ENCODE assay signal across 25 cellular contexts in genomic region chr6:64258752-64259151, GRCh38.
DNase-seq lines count a peak whose midpoint lies in the region; ATAC-seq, FAIRE-seq and TF ChIP-seq lines count a peak whose summit lies in the region.
"Had no signal": no experiment of that assay in that cellular context is flagged by ENCODE, and none has a peak within 500 bp of the region (broad histone marks: within the 10 kb centered on the region; RNA-seq: fewer than 3 reads in every experiment).

No MANE protein-coding gene starts in this region.

- H3K27me3 Mint-ChIP-seq in Caco-2 (ENCODE audit: insufficient read depth, unreplicated experiment) (no peaks in the 10 kb centered on the region), endodermal cell (ENCODE audit: insufficient read depth) (no peaks in the 10 kb centered on the region), nephron progenitor cell (ENCODE audit: low read depth, poor library complexity) (no peaks in the 10 kb centered on the region)
- H3K27me3 Mint-ChIP-seq: CD4-positive, alpha-beta T cell; CD8-positive, alpha-beta memory T cell had no signal

- TF ChIP-seq CTCF in Caco-2 (IDR thresholded peaks at IDR 0.05; ENCODE audit: insufficient read depth in 1 of 2, low read depth in 1 of 2, low read length in 1 of 2, severe bottlenecking in 1 of 2, unreplicated experiment in 1 of 2) (no peak), endodermal cell (conservative IDR thresholded peaks at IDR 0.05) (no peak), HepG2 (CRISPR knock-in tag; IDR thresholded peaks at IDR 0.05) (no peak), nephron progenitor cell (IDR thresholded peaks at IDR 0.05) (no peak), colonic mucosa (IDR thresholded peaks at IDR 0.05) (no peak)

- H3K4me1 ChIP-seq in Caco-2 (peaks cover 46% of the 10 kb centered on the region), HUES48 (ENCODE audit: control insufficient read depth, insufficient read depth, low read length) (peaks cover 33% of the 10 kb centered on the region), endodermal cell (ENCODE audit: control insufficient read depth, insufficient read depth, low read length) (peaks cover 10% of the 10 kb centered on the region), HepG2 (ENCODE audit: insufficient read depth, low read length) (peaks cover 21% of the 10 kb centered on the region), colonic mucosa (no peaks in the 10 kb centered on the region)
- H3K4me1 ChIP-seq: A549; BE2C; BLaER1 treated with 17β-estradiol and CSF1 and Interleukin-3, amounts not matched to agents 10 nM and 100 nM had no signal

- no peak for TF ChIP-seq POLR2A in HepG2 (IDR thresholded peaks at IDR 0.05; ENCODE audit: insufficient read depth in 1 of 2, low read depth in 2 of 2, low read length in 2 of 2)

- POLR2A ChIA-PET in Caco-2 (lab: Charles Lee) (no interaction called here), HepG2 (lab: Yijun Ruan, JAX) (no interaction called here)

- intact Hi-C loops in Caco-2 (cut with micrococcal nuclease; ENCODE audit: unreplicated experiment), result loop anchor here (1.0 to 10.0 kb wide), 4 partner anchors 43 to 244 kb away; no protein-coding TSS in a partner anchor
- intact Hi-C loops in HepG2 (cut with micrococcal nuclease; ENCODE audit: unreplicated experiment), result no loop called here
- intact Hi-C loops in colonic mucosa (cut with DNase I), result no loop called here

- no peak for FAIRE-seq in HepG2 (lab: Jason Lieb, UNC)
- FAIRE-seq: A549, GM12878, H1 had no signal

- no peaks in the 10 kb centered on the region for H3K36me3 Mint-ChIP-seq in Caco-2 (ENCODE audit: insufficient read depth, unreplicated experiment)
- H3K36me3 Mint-ChIP-seq in endodermal cell (ENCODE audit: low read depth), result no peaks in the 10 kb centered on the region
- H3K36me3 Mint-ChIP-seq in nephron progenitor cell (ENCODE audit: low read depth), result no peaks in the 10 kb centered on the region
- H3K36me3 Mint-ChIP-seq: CD14-positive monocyte; CD8-positive, alpha-beta memory T cell had no signal

- H4K20me1 ChIP-seq in HepG2 (ENCODE audit: insufficient read depth, low read length), result no peaks in the 10 kb centered on the region
- H4K20me1 ChIP-seq: BLaER1 treated with 17β-estradiol and CSF1 and Interleukin-3, amounts not matched to agents 10 nM and 100 nM had no signal

- no peak overlapping the region for H2AFZ ChIP-seq in HepG2 (ENCODE audit: low read length)

- H3K9me3 Mint-ChIP-seq in Caco-2 (ENCODE audit: unreplicated experiment) (peaks cover 10% of the 10 kb centered on the region), endodermal cell (no peaks in the 10 kb centered on the region), nephron progenitor cell (no peaks in the 10 kb centered on the region)
- H3K9me3 Mint-ChIP-seq: CD4-positive, alpha-beta T cell had no signal

- H3K27me3 ChIP-seq in Caco-2 (replicated peaks; ENCODE audit: control insufficient read depth, insufficient read depth, low read length), result no peaks in the 10 kb centered on the region
- H3K27me3 ChIP-seq in HUES48 (ENCODE audit: control insufficient read depth, insufficient read depth, low read length), result no peaks in the 10 kb centered on the region
- peaks cover under 1% of the 10 kb centered on the region for H3K27me3 ChIP-seq in endodermal cell (ENCODE audit: control insufficient read depth, insufficient read depth, low read length, poor library complexity, severe bottlenecking)
- H3K27me3 ChIP-seq in HepG2 (ENCODE audit: control insufficient read depth in 1 of 2, insufficient read depth in 2 of 2, low read length in 2 of 2), result no peaks in the 10 kb centered on the region
- no peaks in the 10 kb centered on the region for H3K27me3 ChIP-seq in colonic mucosa
- H3K27me3 ChIP-seq: BE2C; BLaER1 treated with 17β-estradiol and CSF1 and Interleukin-3, amounts not matched to agents 10 nM and 100 nM had no signal

- peak overlapping the region; percentile 49 for H3K4me2 ChIP-seq in HepG2 (ENCODE audit: low read depth, low read length)
- H3K4me2 ChIP-seq: A549; BLaER1 treated with 17β-estradiol and CSF1 and Interleukin-3, amounts not matched to agents 10 nM and 100 nM had no signal

- WGBS in endodermal cell (ENCODE audit: insufficient coverage in 1 of 2, insufficient read length in 1 of 2), 2 experiments, result 43 to 48% methylated on average over 2 of the region's 2 CpGs
- WGBS in HepG2 (ENCODE audit: low lambda C conversion rate), result 1% methylated on average over 2 of the region's 2 CpGs

- H3K9me3 ChIP-seq in Caco-2 (no peaks in the 10 kb centered on the region), HUES48 (ENCODE audit: control insufficient read depth, insufficient read depth, low read length) (no peaks in the 10 kb centered on the region), endodermal cell (ENCODE audit: control insufficient read depth, low read length) (no peaks in the 10 kb centered on the region), HepG2 (ENCODE audit: low read length) (no peaks in the 10 kb centered on the region), colonic mucosa (no peaks in the 10 kb centered on the region)
- H3K9me3 ChIP-seq: A549; BE2C; BLaER1 treated with 17β-estradiol and CSF1 and Interleukin-3, amounts not matched to agents 10 nM and 100 nM had no signal

- ATAC-seq in HepG2, result peak; percentile 82
- no peak for ATAC-seq in GM18519 (IDR thresholded peaks at IDR 0.05; ENCODE audit: low FRiP score, unreplicated experiment)
- ATAC-seq: A549, GM12878 had no signal

- BruUV-seq in Caco-2 (replicated peaks; lab: Mats Ljungman, UMichigan), result no TSS peak
- no TSS peak for BruUV-seq in HepG2 (replicated peaks; lab: Mats Ljungman, UMichigan)

- no peak for TF ChIP-seq RAD21 in HepG2 (CRISPR knock-in tag; IDR thresholded peaks at IDR 0.05)

- no peaks in the 10 kb centered on the region for H3K79me2 ChIP-seq in HepG2 (ENCODE audit: insufficient read depth, low read length)

- H3K4me1 Mint-ChIP-seq in Caco-2 (ENCODE audit: low read depth, unreplicated experiment) (peaks cover 53% of the 10 kb centered on the region), endodermal cell (peaks cover 32% of the 10 kb centered on the region), nephron progenitor cell (no peaks in the 10 kb centered on the region)
- H3K4me1 Mint-ChIP-seq: CD14-positive monocyte; CD8-positive, alpha-beta memory T cell had no signal

- H3K36me3 ChIP-seq in Caco-2 (ENCODE audit: control insufficient read depth, insufficient read depth, low read length) (no peaks in the 10 kb centered on the region), HUES48 (ENCODE audit: control insufficient read depth, insufficient read depth, low read length) (no peaks in the 10 kb centered on the region), endodermal cell (ENCODE audit: control insufficient read depth, insufficient read depth, low read length) (no peaks in the 10 kb centered on the region), HepG2 (replicated peaks in 1 of 2; ENCODE audit: control insufficient read depth in 1 of 2, insufficient read depth in 2 of 2, low read length in 2 of 2) (no peaks in the 10 kb centered on the region), colonic mucosa (no peaks in the 10 kb centered on the region)
- H3K36me3 ChIP-seq: BE2C; BLaER1 treated with 17β-estradiol and CSF1 and Interleukin-3, amounts not matched to agents 10 nM and 100 nM had no signal

- CTCF ChIA-PET in Caco-2 (lab: Charles Lee) (interaction anchor here (0.8 to 1.3 kb wide), 3 partner anchors 9 to 174 kb away, joined by 3 to 5 read pairs (median 3); no protein-coding TSS in a partner anchor), HepG2 (lab: Yijun Ruan, JAX; ENCODE audit: low intra/inter-chr PET ratio, low total read pairs) (no interaction called here)

- H3K4me3 Mint-ChIP-seq in Caco-2 (ENCODE audit: unreplicated experiment) (peak overlapping the region; percentile 46), endodermal cell (no peak overlapping the region), nephron progenitor cell (no peak overlapping the region)
- H3K4me3 Mint-ChIP-seq: CD14-positive monocyte; CD4-positive, alpha-beta T cell; CD8-positive, alpha-beta memory T cell had no signal

- DNase-seq in Caco-2, result peak; percentile 56 to 72
- no peak for DNase-seq in endodermal cell
- DNase-seq in HepG2 (ENCODE audit: low spot score), result peak; percentile 9
- DNase-seq in nephron progenitor cell, result no peak
- DNase-seq in SKM-1 treated with dmso at 0.1 percent for 144 hours (lab: John Stamatoyannopoulos, UW; ENCODE audit: unreplicated experiment), result no peak
- no peak for DNase-seq in colonic mucosa
- DNase-seq: 8988T; ACHN; AML-193; BE2C; Calu3; CD4-positive, alpha-beta T cell; CD8-positive, alpha-beta memory T cell; DMS79; EL; GDM1; H7; HCEC 1CT had no signal

- TF ChIP-seq EP300 in HepG2 (IDR thresholded peaks at IDR 0.05; ENCODE audit: low read depth in 2 of 2, low read length in 2 of 2), result peak in 1 of 2 experiments; percentile 80; a peak in 2 of 4 replicates
- TF ChIP-seq EP300 in HepG2 (CRISPR knock-in tag; IDR thresholded peaks at IDR 0.05; ENCODE audit: borderline replicate concordance), result no peak

- H3K27ac Mint-ChIP-seq in Caco-2 (ENCODE audit: unreplicated experiment) (peak overlapping the region; percentile 10), endodermal cell (no peak overlapping the region), nephron progenitor cell (no peak overlapping the region)
- H3K27ac Mint-ChIP-seq: CD14-positive monocyte; CD4-positive, alpha-beta T cell; CD8-positive, alpha-beta memory T cell had no signal

- in situ Hi-C loops in HepG2 (cut with HindIII; ENCODE audit: extremely low pct_ligation_motif_present, low pct_unique_long_range_greater_than_20kb), result no loop called here

- H3K9ac ChIP-seq in HUES48 (ENCODE audit: low read depth, low read length) (no peak overlapping the region), endodermal cell (ENCODE audit: extremely low read depth, low read length, poor library complexity, severe bottlenecking) (no peak overlapping the region), HepG2 (ENCODE audit: insufficient read depth, low read depth, low read length) (no peak overlapping the region), colonic mucosa (ENCODE audit: low read depth in 2 of 2, low read length in 2 of 2) (no peak overlapping the region)
- H3K9ac ChIP-seq: BLaER1 treated with 17β-estradiol and CSF1 and Interleukin-3, amounts not matched to agents 10 nM and 100 nM had no signal

- H3K4me3 ChIP-seq in Caco-2 (ENCODE audit: low read depth, low read length), result no peak overlapping the region
- no peak overlapping the region for H3K4me3 ChIP-seq in HUES48 (ENCODE audit: low read depth, low read length)
- H3K4me3 ChIP-seq in endodermal cell (ENCODE audit: low read length), result peak overlapping the region; percentile 56
- H3K4me3 ChIP-seq in HepG2 (replicated peaks in 1 of 3; ENCODE audit: insufficient read depth in 1 of 3, low read depth in 2 of 3, low read length in 3 of 3), result no peak overlapping the region
- no peak overlapping the region for H3K4me3 ChIP-seq in colonic mucosa
- H3K4me3 ChIP-seq: A549; BLaER1 treated with 17β-estradiol and CSF1 and Interleukin-3, amounts not matched to agents 10 nM and 100 nM; GM12878 had no signal

- H3K27ac ChIP-seq in HUES48 (ENCODE audit: low read depth, low read length) (peak overlapping the region; percentile 40), endodermal cell (ENCODE audit: low read depth, low read length) (no peak overlapping the region), HepG2 (ENCODE audit: extremely low read length, insufficient read depth, low read length) (no peak overlapping the region), colonic mucosa (no peak overlapping the region)
- H3K27ac ChIP-seq: A549; BLaER1 treated with 17β-estradiol and CSF1 and Interleukin-3, amounts not matched to agents 10 nM and 100 nM had no signal

Comparison
In these comparisons a context has a peak if more than half of its experiments do, and no peak if none do; other contexts are left out.
1. DNase-seq: peak in Caco-2 (2 of 2) and HepG2 (single experiment); none in endodermal cell (single experiment), nephron progenitor cell (single experiment), SKM-1 treated with dmso at 0.1 percent for 144 hours (single experiment) and colonic mucosa (single experiment).